ENCODE assay signal across 8 cellular contexts in genomic region chr5:133868946-133869674, GRCh38.
DNase-seq lines count a peak whose midpoint lies in the region; ATAC-seq, FAIRE-seq and TF ChIP-seq lines count a peak whose summit lies in the region.

No MANE protein-coding gene starts in this region.

- TF ChIP-seq POLR2A in A549 (IDR thresholded peaks at IDR 0.05; ENCODE audit: low read length) (no peak), GM12891 (IDR thresholded peaks at IDR 0.05; ENCODE audit: low read depth, low read length) (no peak)

- ATAC-seq in A549, result peak; percentile 76 to 90
- ATAC-seq in lung (ENCODE audit: insufficient read depth, low FRiP score), result no peak
- ATAC-seq in GM21360 (IDR thresholded peaks at IDR 0.05; ENCODE audit: unreplicated experiment), result no peak

- TF ChIP-seq CTCF in A549 (IDR thresholded peaks at IDR 0.05) (peak; percentile 91), lung (IDR thresholded peaks at IDR 0.05; ENCODE audit: control extremely low read depth, extremely low read depth) (peak; percentile 65)

- TF ChIP-seq EP300 in A549 (IDR thresholded peaks at IDR 0.05), result no peak

- 0 out of 3 replicates have a peak, but pooled peaks cover 2% of the 10 kb centered on the region for H3K9me3 ChIP-seq in A549
- H3K9me3 ChIP-seq in lung (ENCODE audit: control insufficient read depth in 2 of 2, insufficient read depth in 1 of 2, low read length in 1 of 2), result peaks cover 0 to 4% of the 10 kb centered on the region in 2 donors

- FAIRE-seq in A549 (lab: Jason Lieb, UNC) (no peak), GM12891 (lab: Jason Lieb, UNC) (peak; percentile 82)

- H3K27me3 ChIP-seq in lung (ENCODE audit: control insufficient read depth, insufficient read depth), result no peaks in the 10 kb centered on the region

- peaks cover 16% of the 10 kb centered on the region; the same call in 1 of the 3 replicates for H3K4me1 ChIP-seq in A549
- peaks cover 0 to 8% of the 10 kb centered on the region in 2 donors for H3K4me1 ChIP-seq in lung (ENCODE audit: control insufficient read depth in 2 of 2, insufficient read depth in 2 of 2, low read length in 2 of 2)

- POLR2A ChIA-PET in A549 (lab: Yijun Ruan, JAX), result no interaction called here
- POLR2A ChIA-PET in activated CD4-positive, alpha-beta T cell treated with anti-CD3 and anti-CD28 coated beads, Interleukin-2, amount 10 ng/mL, durations not matched to agents 7 days and 5 days (lab: Charles Lee), result no interaction called here

- WGBS in A549 (ENCODE audit: missing lambda C conversion rate), result 14% methylated on average over 17 of the region's 17 CpGs
- WGBS in lung, 2 donors, result 19% methylated on average over 17 of the region's 17 CpGs

- H3K36me3 ChIP-seq in lung (ENCODE audit: control insufficient read depth in 2 of 2, insufficient read depth in 2 of 2, low read length in 2 of 2), result no peaks in the 10 kb centered on the region

- no peak overlapping the region for H3K4me3 ChIP-seq in A549
- no peak overlapping the region for H3K4me3 ChIP-seq in lung

- peaks cover 3% of the 10 kb centered on the region for H3K9me3 Mint-ChIP-seq in activated CD4-positive, alpha-beta T cell treated with anti-CD3 and anti-CD28 coated beads, Interleukin-2, amount 10 ng/mL, durations not matched to agents 7 days and 5 days

- peak overlapping the region; percentile 58 for H3K4me2 ChIP-seq in A549

- H3K27ac ChIP-seq in A549 (peak overlapping the region; percentile 11 to 59; a peak in 2 of 6 replicates), lung (ENCODE audit: low read depth in 1 of 2, low read length in 1 of 2) (no peak overlapping the region)

- H3K27ac Mint-ChIP-seq in activated CD4-positive, alpha-beta T cell treated with anti-CD3 and anti-CD28 coated beads, Interleukin-2, amount 10 ng/mL, durations not matched to agents 7 days and 5 days, result peak overlapping the region; percentile 6

- H3K36me3 Mint-ChIP-seq in activated CD4-positive, alpha-beta T cell treated with anti-CD3 and anti-CD28 coated beads, Interleukin-2, amount 10 ng/mL, durations not matched to agents 7 days and 5 days (ENCODE audit: low read depth), result peaks cover 3% of the 10 kb centered on the region

- H3K27me3 Mint-ChIP-seq in activated CD4-positive, alpha-beta T cell treated with anti-CD3 and anti-CD28 coated beads, Interleukin-2, amount 10 ng/mL, durations not matched to agents 7 days and 5 days, result no peaks in the 10 kb centered on the region

- H3K4me3 Mint-ChIP-seq in activated CD4-positive, alpha-beta T cell treated with anti-CD3 and anti-CD28 coated beads, Interleukin-2, amount 10 ng/mL, durations not matched to agents 7 days and 5 days, result no peak overlapping the region

- CTCF ChIA-PET in A549 (lab: Yijun Ruan, JAX), result interaction anchor here (0.6 to 4.3 kb wide), 92 partner anchors 8 to 825 kb away, joined by 3 to 78 read pairs (median 4); partner anchors contain the start of gene FSTL4
- CTCF ChIA-PET in activated CD4-positive, alpha-beta T cell treated with anti-CD3 and anti-CD28 coated beads, Interleukin-2, amount 10 ng/mL, durations not matched to agents 7 days and 5 days (lab: Charles Lee), result interaction anchor here (0.6 to 2.0 kb wide), 13 partner anchors 9 to 341 kb away, joined by 3 to 9 read pairs (median 4); no protein-coding TSS in a partner anchor

- peak; percentile 87 to 90 for TF ChIP-seq RAD21 in A549 (conservative IDR thresholded peaks at IDR 0.05 in 1 of 2, IDR thresholded peaks at IDR 0.05 in 1 of 2)

- H3K4me1 Mint-ChIP-seq in activated CD4-positive, alpha-beta T cell treated with anti-CD3 and anti-CD28 coated beads, Interleukin-2, amount 10 ng/mL, durations not matched to agents 7 days and 5 days, result peaks cover 17% of the 10 kb centered on the region

- DNase-seq in A549 (ENCODE audit: low read depth in 1 of 2, low spot score in 1 of 2) (peak; percentile 75), GM12891 (ENCODE audit: insufficient read length, low spot score) (peak; percentile 56), NCI-H2227 (lab: John Stamatoyannopoulos, UW; ENCODE audit: unreplicated experiment) (peak; percentile 17), dedifferentiated amniotic fluid mesenchymal stem cell (ENCODE audit: extremely low spot score) (peak; percentile 58), lung (ENCODE audit: low spot score) (peak; percentile 62)
- DNase-seq in activated CD4-positive, alpha-beta T cell treated with anti-CD3 and anti-CD28 coated beads, Interleukin-2, amount 10 ng/mL, durations not matched to agents 7 days and 5 days, result peak; percentile 81
- DNase-seq in stimulated activated CD8-positive, alpha-beta memory T cell treated with anti-CD3 and anti-CD28 coated beads, Interleukin-12 subunit alpha, Interleukin-12 subunit beta, amount 100 ng/mL, for 4 hours (ENCODE audit: low read depth), result peak; percentile 42

TF ChIP-seq in A549, 52 proteins besides CTCF, POLR2A, EP300 and RAD21:
- no peak for TF ChIP-seq ZSCAN20 (CRISPR knock-in tag; IDR thresholded peaks at IDR 0.05)
- peak; percentile 88 for TF ChIP-seq SMC3 (IDR thresholded peaks at IDR 0.05)
- 0 out of 2 replicates have a peak, but pooled peaks have one; percentile 22 for TF ChIP-seq MAX (IDR thresholded peaks at IDR 0.05)
- peak; percentile 44 for TF ChIP-seq MAFK (IDR thresholded peaks at IDR 0.05; ENCODE audit: partially characterized antibody)

TF ChIP-seq in GM12891, 5 proteins besides CTCF, POLR2A, EP300 and RAD21:
- TF ChIP-seq SPI1 (IDR thresholded peaks at IDR 0.05; ENCODE audit: low read depth, low read length), result no peak
- no peak for TF ChIP-seq POLR2AphosphoS5 (IDR thresholded peaks at IDR 0.05; ENCODE audit: low read depth, low read length)
- TF ChIP-seq PAX5 (IDR thresholded peaks at IDR 0.05; ENCODE audit: insufficient read depth, low read length, severe bottlenecking), result no peak
- no peak for TF ChIP-seq POU2F2 (IDR thresholded peaks at IDR 0.05; ENCODE audit: low read depth, low read length)
- TF ChIP-seq TAF1 (IDR thresholded peaks at IDR 0.05; ENCODE audit: low read depth, low read length), result no peak

Comparison
In these comparisons a context has a peak if more than half of its experiments do, and no peak if none do; other contexts are left out.
1. ATAC-seq: peak in A549 (2 of 2); none in lung (single experiment) and GM21360 (single experiment).
2. DNase-seq: peak in every context shown above with its lines; median percentile 81 in activated CD4-positive, alpha-beta T cell treated with anti-CD3 and anti-CD28 coated beads, Interleukin-2, amount 10 ng/mL, durations not matched to agents 7 days and 5 days; 75 in A549; 62 in lung; 58 in dedifferentiated amniotic fluid mesenchymal stem cell; 56 in GM12891; 42 in stimulated activated CD8-positive, alpha-beta memory T cell treated with anti-CD3 and anti-CD28 coated beads, Interleukin-12 subunit alpha, Interleukin-12 subunit beta, amount 100 ng/mL, for 4 hours; 17 in NCI-H2227.
3. H3K27ac ChIP-seq: peak in A549 (2 of 2); none in lung (0 of 2).